ENCODE assay signal across 8 cellular contexts in the genomic region with DNA sequence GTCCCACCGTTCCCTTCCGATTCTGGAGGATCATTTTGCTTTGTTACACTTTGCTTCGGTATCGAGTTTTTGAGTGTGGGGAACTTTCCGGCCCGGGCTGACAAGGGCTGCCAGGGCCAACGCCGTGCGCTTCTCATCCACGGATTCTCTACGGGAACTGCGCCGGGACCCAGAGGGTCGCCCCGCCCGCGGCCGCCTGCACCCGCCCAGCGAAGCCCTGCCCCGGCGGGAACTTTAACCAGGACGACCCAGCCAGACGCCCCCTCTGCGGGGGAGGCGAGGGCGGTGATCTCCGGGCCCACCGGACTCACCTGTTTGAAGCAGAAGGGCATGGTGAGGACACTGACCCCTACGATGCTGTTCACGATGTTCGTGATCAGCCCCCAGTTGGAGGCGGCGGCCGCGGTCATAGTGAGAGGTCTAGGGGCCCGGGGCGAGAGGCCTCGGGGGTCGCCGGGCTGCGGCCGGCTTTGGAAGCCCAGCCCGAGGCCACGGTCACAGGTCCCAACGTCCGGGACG. TPM values are rescaled to one million over a fixed set of nuclear protein-coding genes. Genes with fewer than 3 reads are reported as not detected.
A peak's percentile ranks its signal among the peaks of the same experiment; 100 is the strongest.
DNase-seq lines count a peak whose midpoint lies in the region; ATAC-seq, FAIRE-seq and TF ChIP-seq lines count a peak whose summit lies in the region.

No MANE protein-coding gene starts in this region.

- peak; percentile 13 for DNase-seq in activated T-cell treated with anti-CD3 and anti-CD28 coated beads for 48 hours (ENCODE audit: low read depth)
- no peak for DNase-seq in activated T-cell treated with anti-CD3 and anti-CD28 coated beads for 4 hours
- DNase-seq in Jurkat, Clone E6-1 (ENCODE audit: low read depth, low spot score): no peak
- DNase-seq in activated naive CD4-positive, alpha-beta T cell treated with anti-CD3 and anti-CD28 coated beads, Interleukin-2, amount 50 U/mL, for 72 hours (ENCODE audit: low spot score in 2 of 2): peak; percentile 35 to 62
- DNase-seq in hepatocyte (ENCODE audit: low spot score): peak; percentile 59
- peak; percentile 34 for DNase-seq in small intestine
- no peak for DNase-seq in NCI-H1048 (lab: John Stamatoyannopoulos, UW)
- no peak for DNase-seq in GM19240 (ENCODE audit: insufficient read length, low spot score)

- H3K9me3 ChIP-seq in hepatocyte (ENCODE audit: low read depth): no peaks in the 10 kb centered on the region
- no peaks in the 10 kb centered on the region for H3K9me3 ChIP-seq in small intestine (ENCODE audit: control insufficient read depth, low read depth)

- H3K36me3 ChIP-seq in hepatocyte (replicated peaks; ENCODE audit: insufficient read depth, low read depth): no peaks in the 10 kb centered on the region
- peaks cover 0 to 2% of the 10 kb centered on the region in 2 donors for H3K36me3 ChIP-seq in small intestine (ENCODE audit: control insufficient read depth in 2 of 2, insufficient read depth in 2 of 2, low read length in 2 of 2)

- FAIRE-seq in small intestine (lab: Jason Lieb, UNC): no peak

- peaks cover 7 to 17% of the 10 kb centered on the region in 2 donors for H3K36me3 Mint-ChIP-seq in activated naive CD4-positive, alpha-beta T cell treated with anti-CD3 and anti-CD28 coated beads, Interleukin-2, amount 50 U/mL, for 72 hours

- H4K20me1 ChIP-seq in hepatocyte (ENCODE audit: insufficient read depth, poor library complexity, severe bottlenecking): peaks cover 13% of the 10 kb centered on the region

- no peaks in the 10 kb centered on the region for H3K9me3 Mint-ChIP-seq in activated naive CD4-positive, alpha-beta T cell treated with anti-CD3 and anti-CD28 coated beads, Interleukin-2, amount 50 U/mL, for 72 hours

- peak overlapping the region; percentile 72 for H2AFZ ChIP-seq in hepatocyte

- H3K9me2 ChIP-seq in hepatocyte (replicated peaks; ENCODE audit: insufficient read depth): no peaks in the 10 kb centered on the region

- peak overlapping the region; percentile 84 for H3K27ac ChIP-seq in hepatocyte
- peak overlapping the region; percentile 90 to 96 for H3K27ac ChIP-seq in small intestine (ENCODE audit: low read depth in 1 of 2, low read length in 1 of 2)

- peak overlapping the region; percentile 94 for H3K27ac Mint-ChIP-seq in activated naive CD4-positive, alpha-beta T cell treated with anti-CD3 and anti-CD28 coated beads, Interleukin-2, amount 50 U/mL, for 72 hours

- H3K27me3 ChIP-seq in hepatocyte (no peaks in the 10 kb centered on the region), small intestine (ENCODE audit: control insufficient read depth in 2 of 2, insufficient read depth in 2 of 2, low read length in 2 of 2) (no peaks in the 10 kb centered on the region)

- peaks cover 13% of the 10 kb centered on the region for H3K4me1 ChIP-seq in hepatocyte (ENCODE audit: insufficient read depth)
- no peaks in the 10 kb centered on the region for H3K4me1 ChIP-seq in small intestine (ENCODE audit: control insufficient read depth in 2 of 2, insufficient read depth in 1 of 2, low read depth in 1 of 2, low read length in 1 of 2)

- peak overlapping the region; percentile 86 for H3K4me2 ChIP-seq in hepatocyte

- no peak for TF ChIP-seq CTCF in hepatocyte (IDR thresholded peaks at IDR 0.05; ENCODE audit: poor library complexity)

- H3K4me3 ChIP-seq in Jurkat, Clone E6-1 (ENCODE audit: low read length): peak overlapping the region; percentile 88
- H3K4me3 ChIP-seq in hepatocyte: peak overlapping the region; percentile 81
- peak overlapping the region; percentile 94 to 97 for H3K4me3 ChIP-seq in small intestine (ENCODE audit: low read depth in 1 of 2, low read length in 2 of 2)

- peaks cover 59% of the 10 kb centered on the region for H3K79me2 ChIP-seq in hepatocyte

- ATAC-seq in activated naive CD4-positive, alpha-beta T cell treated with anti-CD3 and anti-CD28 coated beads, Interleukin-2, amount 50 U/mL, for 72 hours: peak in 1 of 2 donors; percentile 1

- 3% methylated on average over 46 of the region's 48 CpGs for WGBS in hepatocyte (ENCODE audit: low lambda C conversion rate, missing lambda C conversion rate)
- WGBS in small intestine, 3 donors: 0 to 1% (median 1%) methylated on average over 41 to 48 of the region's 48 CpGs

RNA-seq across cellular contexts. Expression of a gene that starts 0.5 kb away (rescaled TPM):
- 33.4 TPM for polyA plus RNA-seq in Jurkat, Clone E6-1 (2012; ENCODE audit: insufficient read depth, insufficient read length)
- 10 to 100 TPM; 19.9 to 72.0 TPM for total RNA-seq in activated naive CD4-positive, alpha-beta T cell treated with anti-CD3 and anti-CD28 coated beads, Interleukin-2, amount 50 U/mL, for 72 hours
- total RNA-seq in hepatocyte: 71.3 and 91.4 TPM in 2 replicates
- polyA plus RNA-seq in hepatocyte (123 and 124 TPM in 2 replicates), small intestine (10 to 100 TPM; 48.4 to 79.9 (median 78.5) TPM)

RNA-seq across cellular contexts. Expression of a gene that starts 55.5 kb away (rescaled TPM):
- 142 TPM for polyA plus RNA-seq in Jurkat, Clone E6-1 (2012; ENCODE audit: insufficient read depth, insufficient read length)
- 10 to 100 TPM; 50.1 to 52.5 TPM for total RNA-seq in activated naive CD4-positive, alpha-beta T cell treated with anti-CD3 and anti-CD28 coated beads, Interleukin-2, amount 50 U/mL, for 72 hours
- total RNA-seq in hepatocyte: 22.0 and 25.8 TPM in 2 replicates
- 99.8 and 106 TPM in 2 replicates for polyA plus RNA-seq in hepatocyte
- polyA plus RNA-seq in small intestine: 10 to 100 TPM; 25.9 to 36.0 (median 35.4) TPM

RNA-seq across cellular contexts. Expression of a gene that starts 55.7 kb away (rescaled TPM):
- polyA plus RNA-seq in Jurkat, Clone E6-1 (2012; ENCODE audit: insufficient read depth, insufficient read length): 20.3 TPM
- 10 to 100 TPM; 23.2 to 38.7 TPM for total RNA-seq in activated naive CD4-positive, alpha-beta T cell treated with anti-CD3 and anti-CD28 coated beads, Interleukin-2, amount 50 U/mL, for 72 hours
- 13.7 and 34.1 TPM in 2 replicates for total RNA-seq in hepatocyte
- polyA plus RNA-seq in hepatocyte (44.3 and 59.2 TPM in 2 replicates), small intestine (10 to 100 TPM; 19.3 to 89.9 (median 39.4) TPM)

Comparison
In these comparisons a context has a peak if more than half of its experiments do, and no peak if none do; other contexts are left out.
1. DNase-seq: peak in activated T-cell treated with anti-CD3 and anti-CD28 coated beads for 48 hours (single experiment), activated naive CD4-positive, alpha-beta T cell treated with anti-CD3 and anti-CD28 coated beads, Interleukin-2, amount 50 U/mL, for 72 hours (2 of 2), hepatocyte (single experiment) and small intestine (single experiment); none in activated T-cell treated with anti-CD3 and anti-CD28 coated beads for 4 hours (single experiment), Jurkat, Clone E6-1 (single experiment), NCI-H1048 (single experiment) and GM19240 (single experiment).
2. Peak in every context shown above with its lines, with median percentiles within 50 percentile points of each other: H3K4me3 ChIP-seq.